ENCODE assay signal across 19 cellular contexts in the genomic region with DNA sequence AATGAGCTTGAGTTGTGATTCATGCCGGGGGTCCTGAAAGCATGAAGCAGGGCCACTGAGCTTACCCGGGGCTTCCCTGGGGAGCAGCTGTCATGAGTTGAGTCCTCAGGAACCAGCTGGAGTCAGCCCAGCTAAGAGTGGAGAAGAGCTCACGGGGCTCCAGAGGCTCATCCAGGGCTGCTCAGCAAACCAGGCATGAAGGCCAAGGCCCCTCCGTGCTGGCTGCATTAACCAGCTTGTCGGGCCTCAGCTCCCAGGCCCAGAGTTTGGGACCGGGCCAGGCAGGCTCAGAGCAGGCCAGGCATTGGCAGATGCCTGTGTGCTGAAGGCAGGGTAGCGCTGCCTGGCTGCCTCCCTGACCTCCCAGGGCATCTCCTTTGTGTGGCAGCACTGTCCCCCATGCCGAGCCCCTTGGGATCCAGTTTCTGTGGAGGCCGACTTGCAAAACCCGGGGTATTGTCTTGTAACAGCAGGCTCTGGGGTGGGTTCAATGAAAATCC.
DNase-seq lines count a peak whose midpoint lies in the region; ATAC-seq and TF ChIP-seq lines count a peak whose summit lies in the region.
"Had no signal": no experiment of that assay in that cellular context is flagged by ENCODE, and none has a peak within 500 bp of the region (broad histone marks: within the 10 kb centered on the region; RNA-seq: fewer than 3 reads in every experiment).

No MANE protein-coding gene starts in this region.

- no peak overlapping the region for H3K4me3 ChIP-seq in endodermal cell (ENCODE audit: low read length)
- no peak overlapping the region for H3K4me3 ChIP-seq in transverse colon
- H3K4me3 ChIP-seq: gastroesophageal sphincter, psoas muscle, tibial nerve had no signal

- H3K9me3 Mint-ChIP-seq in endodermal cell: peaks cover 36% of the 10 kb centered on the region

- no peak for ATAC-seq in GM18858 (IDR thresholded peaks at IDR 0.05; ENCODE audit: unreplicated experiment)
- ATAC-seq: gastroesophageal sphincter, psoas muscle had no signal

- in situ Hi-C loops in G401 (cut with HindIII; ENCODE audit: low sequenced_read_pairs) (no loop called here), transverse colon (cut with MboI; ENCODE audit: low pct_ligation_motif_present in 1 of 4, low pct_unique_long_range_greater_than_20kb in 1 of 4, low sequenced_read_pairs in 3 of 4) (no loop called here)

- H3K27ac Mint-ChIP-seq in endodermal cell: no peak overlapping the region
- H3K27ac Mint-ChIP-seq: activated CD4-positive, alpha-beta memory T cell treated with anti-CD3 and anti-CD28 coated beads, Interleukin-2, amount 10 ng/mL, durations not matched to agents 7 days and 5 days; CD4-positive, CD25-positive, alpha-beta regulatory T cell had no signal

- no peak for TF ChIP-seq POLR2A in transverse colon (IDR thresholded peaks at IDR 0.05)

- no peak for TF ChIP-seq EP300 in transverse colon (IDR thresholded peaks at IDR 0.05; ENCODE audit: low read depth)

- DNase-seq in G401 (ENCODE audit: low spot score): peak; percentile 38
- peak; percentile 42 for DNase-seq in RPMI7951 (ENCODE audit: low read depth)
- DNase-seq in endodermal cell: no peak
- DNase-seq in posterior cingulate gyrus: peak; percentile 20 to 89 (median 52)
- DNase-seq in transverse colon: no peak
- no peak for DNase-seq in RPMI8226
- no peak for DNase-seq in GOT3 (lab: John Stamatoyannopoulos, UW)
- DNase-seq: activated CD4-positive, alpha-beta memory T cell treated with anti-CD3 and anti-CD28 coated beads, Interleukin-2, amount 10 ng/mL, durations not matched to agents 7 days and 5 days; CD4-positive, CD25-positive, alpha-beta regulatory T cell; effector memory CD4-positive, alpha-beta T cell; GDM1; NCI-H2081 treated with DMSO at 0.1 percent for 48 hours; NK-92 treated with Interleukin-12 subunit alpha and Interleukin-12 subunit beta, amount 100 ng/mL, for 24 hours; psoas muscle; SHP77 treated with DMSO at 0.1 percent for 48 hours had no signal

- 59 to 75% methylated on average over 8 to 10 of the region's 10 CpGs for WGBS in endodermal cell (ENCODE audit: insufficient coverage in 1 of 2, insufficient read length in 1 of 2), 2 experiments
- WGBS in transverse colon (ENCODE audit: low coverage in 1 of 2), 2 donors: 65 to 100% methylated on average over 1 to 10 of the region's 10 CpGs

- H3K27me3 ChIP-seq in endodermal cell (ENCODE audit: control insufficient read depth, insufficient read depth, low read length, poor library complexity, severe bottlenecking) (no peaks in the 10 kb centered on the region), transverse colon (no peaks in the 10 kb centered on the region)
- H3K27me3 ChIP-seq: gastroesophageal sphincter, tibial nerve had no signal

- intact Hi-C loops in posterior cingulate gyrus (cut with DNase I) (no loop called here), transverse colon (cut with DNase I; ENCODE audit: low total_unique reads) (no loop called here)

- no peaks in the 10 kb centered on the region for H3K4me1 Mint-ChIP-seq in endodermal cell

- peaks cover 30% of the 10 kb centered on the region for H3K27me3 Mint-ChIP-seq in endodermal cell (ENCODE audit: insufficient read depth)
- H3K27me3 Mint-ChIP-seq: activated CD4-positive, alpha-beta memory T cell treated with anti-CD3 and anti-CD28 coated beads, Interleukin-2, amount 10 ng/mL, durations not matched to agents 7 days and 5 days had no signal

- no peaks in the 10 kb centered on the region for H3K36me3 ChIP-seq in endodermal cell (ENCODE audit: control insufficient read depth, insufficient read depth, low read length)
- H3K36me3 ChIP-seq in transverse colon: no peaks in the 10 kb centered on the region
- H3K36me3 ChIP-seq: gastroesophageal sphincter, tibial nerve had no signal

- H3K4me1 ChIP-seq in endodermal cell (ENCODE audit: control insufficient read depth, insufficient read depth, low read length): no peaks in the 10 kb centered on the region
- H3K4me1 ChIP-seq in transverse colon: no peaks in the 10 kb centered on the region
- H3K4me1 ChIP-seq: gastroesophageal sphincter, psoas muscle, tibial nerve had no signal

- TF ChIP-seq CTCF in endodermal cell (conservative IDR thresholded peaks at IDR 0.05): no peak
- no peak for TF ChIP-seq CTCF in transverse colon (IDR thresholded peaks at IDR 0.05)

- H3K27ac ChIP-seq in endodermal cell (ENCODE audit: low read depth, low read length) (peak overlapping the region; percentile 76), transverse colon (no peak overlapping the region)
- H3K27ac ChIP-seq: gastroesophageal sphincter, HL-60, psoas muscle, tibial nerve had no signal

- peaks cover 24% of the 10 kb centered on the region for H3K9me3 ChIP-seq in endodermal cell (ENCODE audit: control insufficient read depth, low read length)
- H3K9me3 ChIP-seq in transverse colon: peaks cover 0 to 11% of the 10 kb centered on the region in 2 donors
- H3K9me3 ChIP-seq: psoas muscle had no signal

- H3K4me3 Mint-ChIP-seq in endodermal cell: no peak overlapping the region
- H3K4me3 Mint-ChIP-seq: activated CD4-positive, alpha-beta memory T cell treated with anti-CD3 and anti-CD28 coated beads, Interleukin-2, amount 10 ng/mL, durations not matched to agents 7 days and 5 days; CD4-positive, CD25-positive, alpha-beta regulatory T cell had no signal

- peaks cover 7% of the 10 kb centered on the region for H3K36me3 Mint-ChIP-seq in endodermal cell (ENCODE audit: low read depth)

- H3K9ac ChIP-seq in endodermal cell (ENCODE audit: extremely low read depth, low read length, poor library complexity, severe bottlenecking): no peak overlapping the region

Comparison
In these comparisons a context has a peak if more than half of its experiments do, and no peak if none do; other contexts are left out.
1. DNase-seq: peak in G401 (single experiment), RPMI7951 (single experiment) and posterior cingulate gyrus (10 of 10); none in endodermal cell (single experiment), transverse colon (single experiment), RPMI8226 (single experiment) and GOT3 (single experiment).